In the genomic region with DNA sequence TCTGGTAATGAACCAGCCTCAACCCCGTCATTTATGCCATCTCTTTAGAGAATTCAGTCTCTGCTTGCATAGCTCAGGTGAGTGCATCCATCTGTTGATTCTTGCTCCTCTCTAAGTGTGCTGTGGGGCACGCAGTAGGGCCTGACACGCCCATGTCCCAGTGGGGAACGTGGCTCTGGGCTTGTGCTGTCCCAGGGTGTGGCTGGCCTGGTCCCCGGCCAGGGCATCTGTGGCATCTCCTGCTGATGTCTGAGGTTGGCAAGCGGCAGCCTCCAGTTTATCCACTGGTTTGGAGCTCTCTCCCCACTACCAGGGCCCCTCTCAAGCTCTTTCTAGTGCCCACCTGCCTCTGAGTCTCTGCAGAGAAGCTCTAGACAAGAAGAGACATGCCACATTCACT, we compare ENCODE assay signal across 24 cellular contexts.
"Had no signal": no experiment of that assay in that cellular context is flagged by ENCODE, and none has a peak within 500 bp of the region (broad histone marks: within the 10 kb centered on the region; RNA-seq: fewer than 3 reads in every experiment).

No MANE protein-coding gene starts in this region.

- H3K4me3 Mint-ChIP-seq: activated naive CD8-positive, alpha-beta T cell; activated T-helper 1 cell treated with anti-CD3 and anti-CD28 coated beads, Interleukin-12 subunit alpha, Interleukin-12 subunit beta, Interleukin-2, Interleukin-4 antibody, amounts not matched to agents 30 ng/mL and 10 ng/mL and 1 ng/mL, durations not matched to agents 14 hours and 24 hours and 36 hours; nephron; stimulated activated naive CD8-positive, alpha-beta T cell treated with anti-CD3 and anti-CD28 coated beads, Interleukin-15, Interleukin-2, amounts not matched to agents 100 ng/mL and 50 ng/mL, for 24 hours had no signal

- H3K4me1 ChIP-seq: lower lobe of right lung, sigmoid colon, vagina had no signal

- DNase-seq: activated CD4-positive, CD25-positive, alpha-beta regulatory T cell treated with anti-CD3 and anti-CD28 coated beads, Interleukin-2, amount 50 U/mL, for 72 hours; activated gamma-delta T cell treated with Interleukin-2 at 50 U/mL for 16 hours; dermis blood vessel endothelial cell; effector memory CD4-positive, alpha-beta T cell; foreskin melanocyte; glutamatergic neuron; hypothalamus; islet precursor cell; lower lobe of right lung; nucleus accumbens; sigmoid colon; stimulated activated CD4-positive, alpha-beta T cell treated with anti-CD3 and anti-CD28 coated beads, Interleukin-12 subunit alpha, Interleukin-12 subunit beta, amount 100 ng/mL, for 4 hours; stimulated activated CD4-positive, alpha-beta T cell treated with anti-CD3 and anti-CD28 coated beads, Interleukin-1b, Interleukin-23, amount 100 ng/mL, for 48 hours; stimulated activated CD8-positive, alpha-beta memory T cell treated with anti-CD3 and anti-CD28 coated beads, Interleukin-4, amount 100 ng/mL, for 48 hours; T-helper 2 cell had no signal

- H3K27me3 ChIP-seq: cardiac muscle cell, sigmoid colon, tibial nerve, vagina had no signal

- H3K9me3 ChIP-seq: lower lobe of right lung, sigmoid colon, tibial nerve, vagina had no signal

- H3K36me3 Mint-ChIP-seq: activated naive CD8-positive, alpha-beta T cell had no signal

- H3K4me1 Mint-ChIP-seq: nephron had no signal

- H3K9me3 Mint-ChIP-seq: activated T-helper 1 cell treated with anti-CD3 and anti-CD28 coated beads, Interleukin-12 subunit alpha, Interleukin-12 subunit beta, Interleukin-2, Interleukin-4 antibody, amounts not matched to agents 30 ng/mL and 10 ng/mL and 1 ng/mL, durations not matched to agents 14 hours and 24 hours and 36 hours; nephron; stimulated activated naive CD8-positive, alpha-beta T cell treated with anti-CD3 and anti-CD28 coated beads, Interleukin-15, Interleukin-2, amounts not matched to agents 100 ng/mL and 50 ng/mL, for 24 hours had no signal

- H3K27me3 Mint-ChIP-seq: activated naive CD8-positive, alpha-beta T cell; stimulated activated naive CD8-positive, alpha-beta T cell treated with anti-CD3 and anti-CD28 coated beads, Interleukin-15, Interleukin-2, amounts not matched to agents 100 ng/mL and 50 ng/mL, for 24 hours had no signal

- H3K36me3 ChIP-seq: cardiac muscle cell, lower lobe of right lung, sigmoid colon, tibial nerve, vagina had no signal

- H3K4me3 ChIP-seq: cardiac muscle cell, lower lobe of right lung, sigmoid colon, tibial nerve, vagina had no signal

- H3K27ac Mint-ChIP-seq: activated naive CD8-positive, alpha-beta T cell; activated T-helper 1 cell treated with anti-CD3 and anti-CD28 coated beads, Interleukin-12 subunit alpha, Interleukin-12 subunit beta, Interleukin-2, Interleukin-4 antibody, amounts not matched to agents 30 ng/mL and 10 ng/mL and 1 ng/mL, durations not matched to agents 14 hours and 24 hours and 36 hours; nephron; stimulated activated naive CD8-positive, alpha-beta T cell treated with anti-CD3 and anti-CD28 coated beads, Interleukin-15, Interleukin-2, amounts not matched to agents 100 ng/mL and 50 ng/mL, for 24 hours had no signal

- H3K27ac ChIP-seq: cardiac muscle cell, epithelial cell of prostate, lower lobe of right lung, sigmoid colon, tibial nerve, vagina, VCaP had no signal
